In genomic region chr20:39874049-39874893, GRCh38 we compare ENCODE assay signal across 8 cellular contexts.
A peak's percentile ranks its signal among the peaks of the same experiment; 100 is the strongest.
DNase-seq lines count a peak whose midpoint lies in the region; ATAC-seq and TF ChIP-seq lines count a peak whose summit lies in the region.

No MANE protein-coding gene starts in this region.

- intact Hi-C loops in Right ventricle myocardium superior (cut with DNase I), result no loop called here

- no peaks in the 10 kb centered on the region for H3K27me3 ChIP-seq in BJ (ENCODE audit: control insufficient read depth, insufficient read depth, low read length)

- POLR2A ChIA-PET in BJ (lab: Charles Lee), result no interaction called here

- peak; percentile 92 for TF ChIP-seq CTCF in BJ (IDR thresholded peaks at IDR 0.05; ENCODE audit: insufficient read depth, low read depth, low read length)

- H3K4me3 ChIP-seq in BJ (ENCODE audit: low read depth, low read length), result no peak overlapping the region

- DNase-seq in BJ (ENCODE audit: low read depth) (no peak), NCI-H2196 (lab: John Stamatoyannopoulos, UW; ENCODE audit: unreplicated experiment) (peak; percentile 94), Right ventricle myocardium superior (peak; percentile 74), renal cortical epithelial cell (ENCODE audit: low read depth) (peak; percentile 54), 8988T (no peak)
- DNase-seq in activated CD4-positive, alpha-beta T cell treated with anti-CD3 and anti-CD28 coated beads, Interleukin-2, amount 50 U/mL, for 48 hours, result peak; percentile 23 to 36

- no peaks in the 10 kb centered on the region for H3K36me3 ChIP-seq in BJ (ENCODE audit: control insufficient read depth, insufficient read depth, low read length)

- ATAC-seq in GM18858 (IDR thresholded peaks at IDR 0.05; ENCODE audit: unreplicated experiment) (peak; percentile 83), HG03045 (IDR thresholded peaks at IDR 0.05; ENCODE audit: unreplicated experiment) (peak; percentile 83), Right ventricle myocardium superior (ENCODE audit: poor library complexity) (peak; percentile 91)

- CTCF ChIA-PET in BJ (lab: Yijun Ruan, JAX), result interaction anchor here (0.6 to 2.9 kb wide), 34 partner anchors 9 to 580 kb away, joined by 3 to 54 read pairs (median 4); no protein-coding TSS in a partner anchor

Comparison
In these comparisons a context has a peak if more than half of its experiments do, and no peak if none do; other contexts are left out.
1. DNase-seq: peak in NCI-H2196 (single experiment), activated CD4-positive, alpha-beta T cell treated with anti-CD3 and anti-CD28 coated beads, Interleukin-2, amount 50 U/mL, for 48 hours (2 of 2), Right ventricle myocardium superior (single experiment) and renal cortical epithelial cell (single experiment); none in BJ (single experiment) and 8988T (single experiment).
2. Peak in every context shown above with its lines, with median percentiles within 50 percentile points of each other: ATAC-seq.